In the genomic region with DNA sequence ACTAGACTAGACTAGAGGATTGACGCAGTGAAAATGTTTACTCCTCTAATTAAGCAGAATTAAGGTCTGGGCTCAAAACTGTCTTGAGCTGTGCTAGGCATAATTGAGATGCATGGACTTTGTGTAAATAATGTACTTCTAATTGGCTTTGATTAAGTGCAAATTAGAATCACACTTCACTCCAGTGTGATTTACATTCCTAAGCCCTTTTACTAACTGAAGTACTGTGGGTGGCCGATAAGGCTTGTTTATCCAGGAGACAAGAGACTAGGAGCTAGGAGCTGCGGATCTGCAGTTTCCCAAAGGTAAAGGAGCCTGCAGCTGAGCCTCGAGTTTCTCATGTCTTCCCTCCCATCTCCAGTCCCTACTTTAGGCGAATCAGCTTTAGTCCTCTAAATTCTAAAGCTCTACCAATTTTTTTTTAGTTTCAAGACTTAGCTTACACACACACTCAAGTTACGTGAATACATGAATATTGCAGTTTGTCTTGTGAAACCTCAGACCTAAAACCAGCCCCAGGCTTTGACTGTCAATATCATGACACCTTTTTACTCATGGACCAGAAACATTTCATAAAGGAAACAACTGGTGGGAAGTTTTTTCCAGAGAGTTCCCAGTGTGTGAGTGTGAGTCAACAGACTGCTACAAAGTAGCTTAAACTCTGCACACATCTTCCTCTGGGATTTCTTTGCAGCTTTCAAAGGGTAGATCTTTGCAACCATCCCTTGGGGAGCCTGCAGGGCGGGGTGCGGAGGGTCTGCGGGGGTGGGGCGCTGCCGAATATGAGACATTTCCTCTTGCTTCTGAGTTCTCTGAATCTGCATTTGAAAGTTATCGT, we compare ENCODE assay signal across 11 cellular contexts.
DNase-seq lines count a peak whose midpoint lies in the region; ATAC-seq and TF ChIP-seq lines count a peak whose summit lies in the region.
"Had no signal": no experiment of that assay in that cellular context is flagged by ENCODE, and none has a peak within 500 bp of the region (broad histone marks: within the 10 kb centered on the region; RNA-seq: fewer than 3 reads in every experiment).

No MANE protein-coding gene starts in this region.

- ATAC-seq in GM19324 (IDR thresholded peaks at IDR 0.05; ENCODE audit: low FRiP score, unreplicated experiment) = no peak
- ATAC-seq in GM18519 (IDR thresholded peaks at IDR 0.05; ENCODE audit: low FRiP score, unreplicated experiment) = no peak

- no peak overlapping the region for H3K9ac ChIP-seq in trophoblast cell (ENCODE audit: low read length)
- H3K9ac ChIP-seq: KMS-11, parathyroid adenoma had no signal

- H3K23ac ChIP-seq in trophoblast cell (ENCODE audit: low read length) = no peak overlapping the region

- H3K79me1 ChIP-seq in trophoblast cell (ENCODE audit: low read length) = no peaks in the 10 kb centered on the region

- no peak overlapping the region for H4K8ac ChIP-seq in trophoblast cell (ENCODE audit: low read depth, low read length)

- H3K4me3 ChIP-seq in fibroblast of pulmonary artery (replicated peaks; ENCODE audit: low read depth, low read length) (no peak overlapping the region), trophoblast cell (ENCODE audit: low read depth, low read length) (no peak overlapping the region)
- H3K4me3 ChIP-seq: dorsolateral prefrontal cortex had no signal

- no peak overlapping the region for H3K27ac ChIP-seq in trophoblast cell (ENCODE audit: low read depth, low read length)
- H3K27ac ChIP-seq: KMS-11, parathyroid adenoma had no signal

- peaks cover 10 to 17% of the 10 kb centered on the region in 2 experiments for H3K4me1 ChIP-seq in trophoblast cell (ENCODE audit: control insufficient read depth in 1 of 2, insufficient read depth in 2 of 2, low read length in 2 of 2)
- H3K4me1 ChIP-seq: parathyroid adenoma had no signal

- H3K18ac ChIP-seq in trophoblast cell (ENCODE audit: low read length) = no peak overlapping the region

- WGBS in trophoblast cell (ENCODE audit: extremely low coverage, insufficient coverage, insufficient read length) = no CpG with 5 or more reads among the region's 12 CpGs

- H4K91ac ChIP-seq in trophoblast cell (ENCODE audit: low read depth, low read length) = no peak overlapping the region

- peak; percentile 54 for DNase-seq in GM04503 (ENCODE audit: low read depth)
- DNase-seq in NCI-H82 treated with DMSO at 0.1 percent for 48 hours (lab: John Stamatoyannopoulos, UW; ENCODE audit: unreplicated experiment) = peak; percentile 92
- DNase-seq in fibroblast of pulmonary artery (ENCODE audit: low read depth) = peak; percentile 77
- no peak for DNase-seq in trophoblast cell
- no peak for DNase-seq in cerebellar cortex (ENCODE audit: low spot score)
- DNase-seq: dorsolateral prefrontal cortex, NCI-H446 treated with DMSO at 0.1 percent for 48 hours had no signal

- no peak overlapping the region for H2AFZ ChIP-seq in trophoblast cell (ENCODE audit: insufficient read depth, low read length, poor library complexity)
- H2AFZ ChIP-seq: parathyroid adenoma had no signal

- no peak overlapping the region for H4K12ac ChIP-seq in trophoblast cell (ENCODE audit: low read depth, low read length)

- no peak overlapping the region for H2BK5ac ChIP-seq in trophoblast cell (ENCODE audit: low read depth, low read length, poor library complexity)

- H3K9me3 ChIP-seq in trophoblast cell (ENCODE audit: insufficient read depth, low read depth, low read length) = no peaks in the 10 kb centered on the region

- no peak for TF ChIP-seq CTCF in fibroblast of pulmonary artery (IDR thresholded peaks at IDR 0.05; ENCODE audit: low read length, missing control alignments)

- no peak overlapping the region for H3K4ac ChIP-seq in trophoblast cell (ENCODE audit: low read depth, low read length)

- no peak overlapping the region for H2AK5ac ChIP-seq in trophoblast cell (ENCODE audit: low read length)

- no peaks in the 10 kb centered on the region for H3K27me3 ChIP-seq in trophoblast cell (ENCODE audit: insufficient read depth, low read length)
- H3K27me3 ChIP-seq: dorsolateral prefrontal cortex had no signal

- no peaks in the 10 kb centered on the region for H3K79me2 ChIP-seq in trophoblast cell (ENCODE audit: control insufficient read depth, insufficient read depth, low read length, poor library complexity)
- H3K79me2 ChIP-seq: parathyroid adenoma had no signal

- no peak overlapping the region for H2BK12ac ChIP-seq in trophoblast cell (ENCODE audit: low read length)

- no peaks in the 10 kb centered on the region for H3K36me3 ChIP-seq in trophoblast cell (ENCODE audit: control insufficient read depth in 1 of 2, insufficient read depth in 2 of 2, low read length in 2 of 2)

- H3K4me2 ChIP-seq in trophoblast cell (ENCODE audit: low read length) = no peak overlapping the region
- H3K4me2 ChIP-seq: KMS-11 had no signal

- peak overlapping the region; percentile 16 for H2BK120ac ChIP-seq in trophoblast cell (ENCODE audit: insufficient read depth, low read length, poor library complexity)

- no peak overlapping the region for H3K14ac ChIP-seq in trophoblast cell (ENCODE audit: low read length)

Comparison
In these comparisons a context has a peak if more than half of its experiments do, and no peak if none do; other contexts are left out.
1. DNase-seq: peak in GM04503 (single experiment), NCI-H82 treated with DMSO at 0.1 percent for 48 hours (single experiment) and fibroblast of pulmonary artery (single experiment); none in trophoblast cell (0 of 2) and cerebellar cortex (single experiment).